In the genomic region with DNA sequence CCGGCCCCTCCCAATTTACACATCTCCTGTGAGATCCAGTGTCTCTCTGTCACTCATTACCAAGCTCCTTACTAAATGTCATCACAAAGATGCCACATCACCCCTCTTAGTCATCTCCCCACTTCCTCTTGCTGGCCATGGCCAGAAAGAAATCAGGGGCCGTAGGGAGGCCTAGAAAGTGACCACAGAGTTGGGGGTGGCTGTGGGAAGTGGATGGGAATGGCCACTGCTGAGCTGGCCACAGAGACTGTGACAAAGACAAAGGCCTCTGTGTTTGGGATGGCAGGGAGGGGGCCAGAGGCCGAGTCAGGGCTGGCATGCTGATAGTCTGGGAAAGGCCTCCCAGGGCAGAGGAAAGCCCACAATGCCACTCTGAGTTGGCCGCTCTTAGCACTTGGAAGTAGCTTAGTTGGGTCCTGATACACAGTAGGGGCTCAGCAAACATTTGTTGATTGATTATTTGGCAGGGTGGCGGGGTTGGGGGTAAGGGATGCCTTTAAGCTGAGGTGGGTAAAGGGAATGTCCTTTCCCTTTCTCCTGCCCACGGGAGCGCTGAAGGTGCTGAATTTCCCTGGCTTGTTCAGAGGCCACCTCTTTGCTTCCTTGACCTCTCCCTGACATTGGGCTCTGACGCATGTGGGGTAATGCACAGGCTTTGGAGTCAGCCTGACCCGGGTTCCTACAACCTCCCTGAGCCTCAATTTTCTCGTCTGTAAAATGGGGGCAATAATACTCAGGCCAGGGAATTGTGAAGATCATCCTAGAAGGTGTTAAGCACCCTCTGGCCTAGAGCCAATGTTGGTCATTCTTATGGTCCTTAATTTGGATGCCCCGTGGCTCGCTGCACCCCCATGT, we compare ENCODE assay signal across 10 cellular contexts. TPM values are rescaled to one million over a fixed set of nuclear protein-coding genes. Genes with fewer than 3 reads are reported as not detected.
DNase-seq lines count a peak whose midpoint lies in the region; ATAC-seq and TF ChIP-seq lines count a peak whose summit lies in the region.
"Had no signal": no experiment of that assay in that cellular context is flagged by ENCODE, and none has a peak within 500 bp of the region (broad histone marks: within the 10 kb centered on the region; RNA-seq: fewer than 3 reads in every experiment).

No MANE protein-coding gene starts in this region.

- ATAC-seq in right cardiac atrium = peak; percentile 35 to 40

- WGBS in right cardiac atrium = 83% methylated on average over 12 of the region's 12 CpGs
- 77 to 89% methylated on average over 7 to 12 of the region's 12 CpGs for WGBS in endodermal cell (ENCODE audit: insufficient coverage in 1 of 2, insufficient read length in 1 of 2), 2 experiments

- POLR2A ChIA-PET in HEK293 (lab: Yijun Ruan, JAX) = interaction anchor here (1.2 kb wide), 1 partner anchor 14 kb away, joined by 3 read pairs; no protein-coding TSS in a partner anchor

- H3K9ac ChIP-seq in endodermal cell (ENCODE audit: extremely low read depth, low read length, poor library complexity, severe bottlenecking) = no peak overlapping the region

- H3K4me3 ChIP-seq in HEK293 (ENCODE audit: low read depth, low read length) (no peak overlapping the region), right cardiac atrium (ENCODE audit: low read length) (no peak overlapping the region), endodermal cell (ENCODE audit: low read length) (no peak overlapping the region)

- H3K4me1 ChIP-seq in HEK293 (ENCODE audit: control insufficient read depth, insufficient read depth, low read length) (no peaks in the 10 kb centered on the region), right cardiac atrium (ENCODE audit: control insufficient read depth, insufficient read depth, low read length) (peaks cover 13% of the 10 kb centered on the region), endodermal cell (ENCODE audit: control insufficient read depth, insufficient read depth, low read length) (no peaks in the 10 kb centered on the region)

- H3K4me1 Mint-ChIP-seq in endodermal cell = peaks cover 5% of the 10 kb centered on the region

- DNase-seq in UCSD-AML1 (lab: John Stamatoyannopoulos, UW; ENCODE audit: unreplicated experiment) = peak; percentile 55
- DNase-seq in right cardiac atrium = no peak
- DNase-seq in stromal cell of bone marrow (ENCODE audit: low read depth) = peak; percentile 83
- no peak for DNase-seq in AG08396 (ENCODE audit: low spot score)
- no peak for DNase-seq in endodermal cell
- no peak for DNase-seq in NCI-H187 treated with DMSO at 0.1 percent for 48 hours (lab: John Stamatoyannopoulos, UW)
- DNase-seq in NCI-H187 (lab: John Stamatoyannopoulos, UW) = no peak
- DNase-seq: activated gamma-delta T cell treated with Interleukin-2 at 50 U/mL for 16 hours; NK-92 treated with Interleukin-12 subunit alpha and Interleukin-12 subunit beta, amount 100 ng/mL, for 24 hours had no signal

- H3K36me3 Mint-ChIP-seq in endodermal cell (ENCODE audit: low read depth) = no peaks in the 10 kb centered on the region

- H3K36me3 ChIP-seq in HEK293 (ENCODE audit: control insufficient read depth in 2 of 2, insufficient read depth in 1 of 2, low read length in 2 of 2) (no peaks in the 10 kb centered on the region), endodermal cell (ENCODE audit: control insufficient read depth, insufficient read depth, low read length) (no peaks in the 10 kb centered on the region)

- H3K27ac ChIP-seq in HEK293 (ENCODE audit: extremely low read depth, low read depth, low read length) (no peak overlapping the region), right cardiac atrium (ENCODE audit: low read length) (no peak overlapping the region), endodermal cell (ENCODE audit: low read depth, low read length) (no peak overlapping the region)

- no peak overlapping the region for H3K27ac Mint-ChIP-seq in endodermal cell

- H3K27me3 ChIP-seq in right cardiac atrium (ENCODE audit: control insufficient read depth, insufficient read depth) = no peaks in the 10 kb centered on the region
- H3K27me3 ChIP-seq in endodermal cell (ENCODE audit: control insufficient read depth, insufficient read depth, low read length, poor library complexity, severe bottlenecking) = no peaks in the 10 kb centered on the region

- no peaks in the 10 kb centered on the region for H3K27me3 Mint-ChIP-seq in endodermal cell (ENCODE audit: insufficient read depth)

- CTCF ChIA-PET in HEK293 (lab: Yijun Ruan, JAX) = interaction anchor here (0.6 to 2.4 kb wide), 5 partner anchors 22 to 263 kb away, joined by 3 to 15 read pairs (median 6); no protein-coding TSS in a partner anchor

- H3K4me3 Mint-ChIP-seq in endodermal cell = no peak overlapping the region

- TF ChIP-seq CTCF in HEK293 (tag by site-specific recombination; IDR thresholded peaks at IDR 0.05) (no peak), endodermal cell (conservative IDR thresholded peaks at IDR 0.05) (no peak)

- H3K9me3 ChIP-seq in HEK293 (ENCODE audit: control insufficient read depth, insufficient read depth, low read depth, low read length) (no peaks in the 10 kb centered on the region), right cardiac atrium (ENCODE audit: control insufficient read depth, low read length) (no peaks in the 10 kb centered on the region), endodermal cell (ENCODE audit: control insufficient read depth, low read length) (no peaks in the 10 kb centered on the region)

- no peaks in the 10 kb centered on the region for H3K9me3 Mint-ChIP-seq in endodermal cell

- intact Hi-C loops in right cardiac atrium (cut with DNase I) = no loop called here

TF ChIP-seq in HEK293, 187 proteins besides CTCF, POLR2A, EP300 and RAD21 (continues in another document):
- TF ChIP-seq ZNF830 (tag by site-specific recombination; IDR thresholded peaks at IDR 0.05; ENCODE audit: low read depth) (no peak), ZNF629 (tag by site-specific recombination; IDR thresholded peaks at IDR 0.05) (peak; percentile 83), ZNF391 (tag by site-specific recombination; IDR thresholded peaks at IDR 0.05; ENCODE audit: borderline replicate concordance, low read depth) (no peak), ZNF670 (tag by site-specific recombination; IDR thresholded peaks at IDR 0.05; ENCODE audit: low read depth) (no peak), ZNF341 (tag by site-specific recombination; IDR thresholded peaks at IDR 0.05; ENCODE audit: low read depth) (no peak), ZNF600 (tag by site-specific recombination; IDR thresholded peaks at IDR 0.05) (no peak), ZNF596 (tag by site-specific recombination; IDR thresholded peaks at IDR 0.05) (no peak), ZNF707 (tag by site-specific recombination; IDR thresholded peaks at IDR 0.05) (no peak), ZSCAN16 (tag by site-specific recombination; IDR thresholded peaks at IDR 0.05) (peak; percentile 39; the same call in 1 of the 2 replicates), ZNF664 (tag by site-specific recombination; IDR thresholded peaks at IDR 0.05) (no peak), ZNF335 (tag by site-specific recombination; conservative IDR thresholded peaks at IDR 0.05) (no peak), ZNF426 (tag by site-specific recombination; IDR thresholded peaks at IDR 0.05) (no peak), ZNF558 (tag by site-specific recombination; IDR thresholded peaks at IDR 0.05) (no peak), ZSCAN30 (tag by site-specific recombination; IDR thresholded peaks at IDR 0.05) (no peak), ZNF768 (tag by site-specific recombination; IDR thresholded peaks at IDR 0.05) (no peak), ZNF24 (tag by site-specific recombination; IDR thresholded peaks at IDR 0.05) (0 out of 2 replicates have a peak, but pooled peaks have one; percentile 28)
- TF ChIP-seq, protein P1, sequence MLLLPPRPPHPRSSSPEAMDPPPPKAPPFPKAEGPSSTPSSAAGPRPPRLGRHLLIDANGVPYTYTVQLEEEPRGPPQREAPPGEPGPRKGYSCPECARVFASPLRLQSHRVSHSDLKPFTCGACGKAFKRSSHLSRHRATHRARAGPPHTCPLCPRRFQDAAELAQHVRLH (tag by site-specific recombination; IDR thresholded peaks at IDR 0.05) = no peak
- TF ChIP-seq, protein P2, sequence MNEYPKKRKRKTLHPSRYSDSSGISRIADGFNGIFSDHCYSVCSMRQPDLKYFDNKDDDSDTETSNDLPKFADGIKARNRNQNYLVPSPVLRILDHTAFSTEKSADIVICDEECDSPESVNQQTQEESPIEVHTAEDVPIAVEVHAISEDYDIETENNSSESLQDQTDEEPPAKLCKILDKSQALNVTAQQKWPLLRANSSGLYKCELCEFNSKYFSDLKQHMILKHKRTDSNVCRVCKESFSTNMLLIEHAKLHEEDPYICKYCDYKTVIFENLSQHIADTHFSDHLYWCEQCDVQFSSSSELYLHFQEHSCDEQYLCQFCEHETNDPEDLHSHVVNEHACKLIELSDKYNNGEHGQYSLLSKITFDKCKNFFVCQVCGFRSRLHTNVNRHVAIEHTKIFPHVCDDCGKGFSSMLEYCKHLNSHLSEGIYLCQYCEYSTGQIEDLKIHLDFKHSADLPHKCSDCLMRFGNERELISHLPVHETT (tag by site-specific recombination; IDR thresholded peaks at IDR 0.05) = 0 out of 2 replicates have a peak, but pooled peaks have one; percentile 28
- TF ChIP-seq, protein P3, sequence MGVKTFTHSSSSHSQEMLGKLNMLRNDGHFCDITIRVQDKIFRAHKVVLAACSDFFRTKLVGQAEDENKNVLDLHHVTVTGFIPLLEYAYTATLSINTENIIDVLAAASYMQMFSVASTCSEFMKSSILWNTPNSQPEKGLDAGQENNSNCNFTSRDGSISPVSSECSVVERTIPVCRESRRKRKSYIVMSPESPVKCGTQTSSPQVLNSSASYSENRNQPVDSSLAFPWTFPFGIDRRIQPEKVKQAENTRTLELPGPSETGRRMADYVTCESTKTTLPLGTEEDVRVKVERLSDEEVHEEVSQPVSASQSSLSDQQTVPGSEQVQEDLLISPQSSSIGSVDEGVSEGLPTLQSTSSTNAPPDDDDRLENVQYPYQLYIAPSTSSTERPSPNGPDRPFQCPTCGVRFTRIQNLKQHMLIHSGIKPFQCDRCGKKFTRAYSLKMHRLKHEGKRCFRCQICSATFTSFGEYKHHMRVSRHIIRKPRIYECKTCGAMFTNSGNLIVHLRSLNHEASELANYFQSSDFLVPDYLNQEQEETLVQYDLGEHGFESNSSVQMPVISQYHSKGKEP (tag by site-specific recombination; IDR thresholded peaks at IDR 0.05) = no peak

RNA-seq across cellular contexts. Expression of a gene that starts 13.2 kb away (rescaled TPM):
- total RNA-seq in right cardiac atrium (10 to 100 TPM; 13.3 to 29.1 (median 20.6) TPM), endodermal cell (10 to 100 TPM; 42.2 to 62.5 TPM)
- 8.0 TPM for polyA plus RNA-seq in right cardiac atrium
- polyA plus RNA-seq in endodermal cell (2013, experiment 1 of 2) = 25.8 TPM
- 23.3 TPM for polyA plus RNA-seq in endodermal cell (2013, experiment 2 of 2)

RNA-seq across cellular contexts. Expression of a gene that starts 45.2 kb away (rescaled TPM):
- total RNA-seq in right cardiac atrium = 100 to 1,000 TPM in 3 of 4 donors, 10 to 100 TPM in 1; 97.2 to 343 (median 132) TPM
- polyA plus RNA-seq in right cardiac atrium = 121 TPM
- 10 to 100 TPM; 16.1 to 17.7 TPM for total RNA-seq in endodermal cell
- 16.1 TPM for polyA plus RNA-seq in endodermal cell (2013, experiment 1 of 2)
- polyA plus RNA-seq in endodermal cell (2013, experiment 2 of 2) = 21.3 TPM

Comparison
In these comparisons a context has a peak if more than half of its experiments do, and no peak if none do; other contexts are left out.
1. DNase-seq: peak in UCSD-AML1 (single experiment) and stromal cell of bone marrow (single experiment); none in right cardiac atrium (0 of 3), AG08396 (single experiment), endodermal cell (single experiment), NCI-H187 treated with DMSO at 0.1 percent for 48 hours (single experiment) and NCI-H187 (0 of 2).
2. RNA of a gene that starts 45.2 kb away (total RNA-seq): 97.2 to 343 TPM in right cardiac atrium; 16.1 to 17.7 TPM in endodermal cell; every median in the first group is over 4 times any median in the second.